Comparison of ENCODE assay signal across 22 cellular contexts in genomic region chrX:7233632-7234406, GRCh38.
DNase-seq lines count a peak whose midpoint lies in the region; ATAC-seq and TF ChIP-seq lines count a peak whose summit lies in the region.
"Had no signal": no experiment of that assay in that cellular context is flagged by ENCODE, and none has a peak within 500 bp of the region (broad histone marks: within the 10 kb centered on the region; RNA-seq: fewer than 3 reads in every experiment).

No MANE protein-coding gene starts in this region.

- H3K4me3 Mint-ChIP-seq in GM23338 (no peak overlapping the region), endothelial cell (ENCODE audit: unreplicated experiment) (no peak overlapping the region)
- H3K4me3 Mint-ChIP-seq: activated CD4-positive, alpha-beta T cell treated with anti-CD3 and anti-CD28 coated beads for 36 hours; activated T-helper 17 cell treated with anti-CD3 and anti-CD28 coated beads, Interleukin-2, amount 50 U/mL, for 72 hours; CD8-positive, alpha-beta T cell; effector memory CD8-positive, alpha-beta T cell; stimulated activated effector memory CD8-positive, alpha-beta T cell treated with anti-CD3 and anti-CD28 coated beads, Interleukin-12 subunit alpha, Interleukin-12 subunit beta, amount 100 ng/mL, for 72 hours had no signal

- H3K27me3 ChIP-seq in GM23338 (ENCODE audit: insufficient read depth) (no peaks in the 10 kb centered on the region), MG63 (no peaks in the 10 kb centered on the region)
- H3K27me3 ChIP-seq: pancreas, right lobe of liver, testis had no signal

- H3K79me2 ChIP-seq in GM23338 (replicated peaks; ENCODE audit: insufficient read depth) = no peaks in the 10 kb centered on the region
- peaks cover 86% of the 10 kb centered on the region for H3K79me2 ChIP-seq in OCI-LY7 (ENCODE audit: insufficient read depth, low read depth, low read length)

- no peaks in the 10 kb centered on the region for H3F3A ChIP-seq in GM23338 (replicated peaks; ENCODE audit: low read depth)

- H3K4me2 ChIP-seq in GM23338 (0 out of 2 replicates have a peak overlapping the region, but pooled peaks have one; percentile 38), OCI-LY7 (ENCODE audit: low read length) (no peak overlapping the region)

- no peaks in the 10 kb centered on the region for H3K9me3 Mint-ChIP-seq in GM23338
- H3K9me3 Mint-ChIP-seq in endothelial cell (ENCODE audit: unreplicated experiment) = no peaks in the 10 kb centered on the region
- H3K9me3 Mint-ChIP-seq: activated T-helper 17 cell treated with anti-CD3 and anti-CD28 coated beads, Interleukin-2, amount 50 U/mL, for 72 hours; CD8-positive, alpha-beta T cell; effector memory CD8-positive, alpha-beta T cell; stimulated activated effector memory CD8-positive, alpha-beta T cell treated with anti-CD3 and anti-CD28 coated beads, Interleukin-12 subunit alpha, Interleukin-12 subunit beta, amount 100 ng/mL, for 72 hours had no signal

- no peak for DNase-seq in AG09319 (ENCODE audit: extremely low read depth, low read depth)
- peak; percentile 4 for DNase-seq in GM23338 (ENCODE audit: low spot score)
- no peak for DNase-seq in OCI-LY7 (ENCODE audit: low spot score)
- DNase-seq in fibroblast of mammary gland (ENCODE audit: low read depth) = peak; percentile 6
- no peak for DNase-seq in endothelial cell (ENCODE audit: low spot score)
- no peak for DNase-seq in MG63
- no peak for DNase-seq in NCI-H2081 (lab: John Stamatoyannopoulos, UW)
- DNase-seq: ACHN; activated CD4-positive, alpha-beta T cell treated with anti-CD3 and anti-CD28 coated beads for 36 hours; CD8-positive, alpha-beta T cell; DND-41; effector memory CD8-positive, alpha-beta T cell; GM23248; hippocampal formation; Kasumi-1; NCI-H1930; pancreas; right lobe of liver; testis had no signal

- H4K20me1 ChIP-seq in GM23338 (replicated peaks; ENCODE audit: insufficient read depth) (no peaks in the 10 kb centered on the region), OCI-LY7 (ENCODE audit: insufficient read depth, low read length) (no peaks in the 10 kb centered on the region)

- H3K27ac Mint-ChIP-seq in GM23338 (no peak overlapping the region), endothelial cell (ENCODE audit: unreplicated experiment) (no peak overlapping the region)
- H3K27ac Mint-ChIP-seq: activated CD4-positive, alpha-beta T cell treated with anti-CD3 and anti-CD28 coated beads for 36 hours; activated T-helper 17 cell treated with anti-CD3 and anti-CD28 coated beads, Interleukin-2, amount 50 U/mL, for 72 hours; CD8-positive, alpha-beta T cell; effector memory CD8-positive, alpha-beta T cell; stimulated activated effector memory CD8-positive, alpha-beta T cell treated with anti-CD3 and anti-CD28 coated beads, Interleukin-12 subunit alpha, Interleukin-12 subunit beta, amount 100 ng/mL, for 72 hours had no signal

- H3K9me2 ChIP-seq in GM23338 (ENCODE audit: insufficient read depth) (no peaks in the 10 kb centered on the region), OCI-LY7 (ENCODE audit: insufficient read depth, low read length) (no peaks in the 10 kb centered on the region)

- H3K4me3 ChIP-seq in GM23338 = no peak overlapping the region
- no peak overlapping the region for H3K4me3 ChIP-seq in OCI-LY7 (ENCODE audit: low read depth, low read length, poor library complexity, severe bottlenecking)
- H3K4me3 ChIP-seq in fibroblast of mammary gland (ENCODE audit: control insufficient read depth, low read depth, low read length) = no peak overlapping the region
- H3K4me3 ChIP-seq in MG63 = no peak overlapping the region
- H3K4me3 ChIP-seq: GM23248, pancreas, right lobe of liver, testis had no signal

- H2AFZ ChIP-seq in GM23338 (no peak overlapping the region), OCI-LY7 (ENCODE audit: low read length) (no peak overlapping the region)
- H2AFZ ChIP-seq: GM23248 had no signal

- peaks cover 6% of the 10 kb centered on the region for H3K4me1 ChIP-seq in GM23338 (ENCODE audit: insufficient read depth)
- H3K4me1 ChIP-seq in OCI-LY7 (ENCODE audit: insufficient read depth, low read length, poor library complexity, severe bottlenecking) = peaks cover 38% of the 10 kb centered on the region
- H3K4me1 ChIP-seq: pancreas, right lobe of liver, testis had no signal

- no peaks in the 10 kb centered on the region for H3K36me3 ChIP-seq in GM23338 (ENCODE audit: insufficient read depth)
- H3K36me3 ChIP-seq in OCI-LY7 (ENCODE audit: insufficient read depth, low read length) = peaks cover 10% of the 10 kb centered on the region; the same call in 1 of the 2 replicates
- H3K36me3 ChIP-seq in MG63 = no peaks in the 10 kb centered on the region
- H3K36me3 ChIP-seq: pancreas, right lobe of liver had no signal

- H3K27ac ChIP-seq in GM23338 (ENCODE audit: low read depth) (no peak overlapping the region), OCI-LY7 (ENCODE audit: low read depth, low read length, poor library complexity, severe bottlenecking) (no peak overlapping the region)
- H3K27ac ChIP-seq: GM23248, pancreas, right lobe of liver, testis had no signal

- no TSS peak for BruUV-seq in OCI-LY7 (replicated peaks; lab: Mats Ljungman, UMichigan)

- H3K4me1 Mint-ChIP-seq in GM23338 = peaks cover 20% of the 10 kb centered on the region
- peaks cover 10% of the 10 kb centered on the region for H3K4me1 Mint-ChIP-seq in endothelial cell (ENCODE audit: unreplicated experiment)
- H3K4me1 Mint-ChIP-seq: activated CD4-positive, alpha-beta T cell treated with anti-CD3 and anti-CD28 coated beads for 36 hours; activated T-helper 17 cell treated with anti-CD3 and anti-CD28 coated beads, Interleukin-2, amount 50 U/mL, for 72 hours; stimulated activated effector memory CD8-positive, alpha-beta T cell treated with anti-CD3 and anti-CD28 coated beads, Interleukin-12 subunit alpha, Interleukin-12 subunit beta, amount 100 ng/mL, for 72 hours had no signal

- no peaks in the 10 kb centered on the region for H3K9me3 ChIP-seq in OCI-LY7 (ENCODE audit: low read length)
- no peaks in the 10 kb centered on the region for H3K9me3 ChIP-seq in MG63
- H3K9me3 ChIP-seq: pancreas, right lobe of liver, testis had no signal

- CTCF ChIA-PET in OCI-LY7 (lab: Charles Lee; ENCODE audit: unreplicated experiment) = no interaction called here

- intact Hi-C loops in OCI-LY7 (cut with micrococcal nuclease; ENCODE audit: unreplicated experiment) = no loop called here

- TF ChIP-seq CTCF in AG09319 (IDR thresholded peaks at IDR 0.05; ENCODE audit: low read depth, low read length) (peak; percentile 13), GM23338 (conservative IDR thresholded peaks at IDR 0.05; ENCODE audit: low read depth in 2 of 2) (no peak), OCI-LY7 (conservative IDR thresholded peaks at IDR 0.05; ENCODE audit: low read length) (peak; percentile 25; the same call in 1 of the 2 replicates), fibroblast of mammary gland (conservative IDR thresholded peaks at IDR 0.05; ENCODE audit: control insufficient read depth, insufficient read depth, low read depth, low read length) (no peak), endothelial cell (IDR thresholded peaks at IDR 0.05; ENCODE audit: unreplicated experiment) (no peak)

- POLR2A ChIA-PET in OCI-LY7 (lab: Charles Lee) = interaction anchor here (0.5 kb wide), 1 partner anchor 14 kb away, joined by 3 read pairs; no protein-coding TSS in a partner anchor

- ATAC-seq in GM23338 (peak; percentile 64), GM18520 (IDR thresholded peaks at IDR 0.05; ENCODE audit: unreplicated experiment) (no peak)
- ATAC-seq: activated CD4-positive, alpha-beta T cell treated with anti-CD3 and anti-CD28 coated beads for 36 hours; activated T-helper 17 cell treated with anti-CD3 and anti-CD28 coated beads, Interleukin-2, amount 50 U/mL, for 72 hours; CD8-positive, alpha-beta T cell; effector memory CD8-positive, alpha-beta T cell; pancreas; right lobe of liver; stimulated activated effector memory CD8-positive, alpha-beta T cell treated with anti-CD3 and anti-CD28 coated beads, Interleukin-12 subunit alpha, Interleukin-12 subunit beta, amount 100 ng/mL, for 72 hours had no signal

- no peaks in the 10 kb centered on the region for H3K36me3 Mint-ChIP-seq in GM23338 (ENCODE audit: low read depth)
- no peaks in the 10 kb centered on the region for H3K36me3 Mint-ChIP-seq in endothelial cell (ENCODE audit: low read depth, unreplicated experiment)
- H3K36me3 Mint-ChIP-seq: CD8-positive, alpha-beta T cell; stimulated activated effector memory CD8-positive, alpha-beta T cell treated with anti-CD3 and anti-CD28 coated beads, Interleukin-12 subunit alpha, Interleukin-12 subunit beta, amount 100 ng/mL, for 72 hours had no signal

- peaks cover 3% of the 10 kb centered on the region for H3K27me3 Mint-ChIP-seq in GM23338 (ENCODE audit: insufficient read depth, low read depth, poor library complexity)
- no peaks in the 10 kb centered on the region for H3K27me3 Mint-ChIP-seq in endothelial cell (ENCODE audit: unreplicated experiment)
- H3K27me3 Mint-ChIP-seq: activated CD4-positive, alpha-beta T cell treated with anti-CD3 and anti-CD28 coated beads for 36 hours; activated T-helper 17 cell treated with anti-CD3 and anti-CD28 coated beads, Interleukin-2, amount 50 U/mL, for 72 hours; effector memory CD8-positive, alpha-beta T cell had no signal

TF ChIP-seq in GM23338, 12 proteins besides CTCF, POLR2A, EP300 and RAD21 (continues in another document):
- TF ChIP-seq REST (IDR thresholded peaks at IDR 0.05; ENCODE audit: unreplicated experiment) (no peak), EZH2 (IDR thresholded peaks at IDR 0.05; ENCODE audit: low read depth, unreplicated experiment) (no peak)

Comparison
In these comparisons a context has a peak if more than half of its experiments do, and no peak if none do; other contexts are left out.
1. DNase-seq: peak in GM23338 (single experiment) and fibroblast of mammary gland (single experiment); none in AG09319 (single experiment), OCI-LY7 (single experiment), endothelial cell (single experiment), MG63 (single experiment) and NCI-H2081 (0 of 2).
2. CTCF ChIP-seq: peak in AG09319 (single experiment) and OCI-LY7 (single experiment); none in GM23338 (0 of 2), fibroblast of mammary gland (single experiment) and endothelial cell (single experiment).